ENCODE assay signal across 2 cellular contexts in genomic region chr1:109671067-109671466, GRCh38.
TF ChIP-seq lines count a peak whose summit lies in the region.

No MANE protein-coding gene starts in this region.

TF ChIP-seq in HEK293T, 16 proteins besides CTCF, POLR2A, EP300 and RAD21 (continued from another document):
- no peak for TF ChIP-seq CTBP1 (IDR thresholded peaks at IDR 0.05; ENCODE audit: borderline replicate concordance)
- TF ChIP-seq NFRKB (IDR thresholded peaks at IDR 0.05), result no peak
- TF ChIP-seq FOXA1 (IDR thresholded peaks at IDR 0.05), result no peak
- no peak for TF ChIP-seq TARDBP (IDR thresholded peaks at IDR 0.05)
- TF ChIP-seq ARNT (IDR thresholded peaks at IDR 0.05), result no peak
- TF ChIP-seq ELF4 (IDR thresholded peaks at IDR 0.05), result no peak
- TF ChIP-seq LEF1 (IDR thresholded peaks at IDR 0.05; ENCODE audit: borderline replicate concordance), result no peak
- no peak for TF ChIP-seq ZNF384 (IDR thresholded peaks at IDR 0.05)
- TF ChIP-seq SUZ12 (IDR thresholded peaks at IDR 0.05), result no peak
- TF ChIP-seq FOXM1 (IDR thresholded peaks at IDR 0.05; ENCODE audit: borderline replicate concordance), result no peak
- TF ChIP-seq PKNOX1 (IDR thresholded peaks at IDR 0.05), result no peak
- TF ChIP-seq HDGF (IDR thresholded peaks at IDR 0.05; ENCODE audit: borderline replicate concordance), result no peak
- TF ChIP-seq FOXK2 (IDR thresholded peaks at IDR 0.05), result no peak

TF ChIP-seq in endothelial cell of umbilical vein, 7 proteins besides CTCF, POLR2A, EP300 and RAD21:
- TF ChIP-seq MAX (IDR thresholded peaks at IDR 0.05; ENCODE audit: insufficient read depth, insufficient read length) (no peak), POLR2AphosphoS5 (IDR thresholded peaks at IDR 0.05; ENCODE audit: insufficient read depth, low read depth, low read length) (no peak), FOS (IDR thresholded peaks at IDR 0.05; ENCODE audit: borderline replicate concordance, insufficient read depth, low read length) (no peak), JUN (IDR thresholded peaks at IDR 0.05; ENCODE audit: borderline replicate concordance, insufficient read depth, insufficient read length, low read depth) (no peak), GATA2 (IDR thresholded peaks at IDR 0.05; ENCODE audit: insufficient read depth, insufficient read length, low read depth, low read length) (no peak), MYC (IDR thresholded peaks at IDR 0.05; ENCODE audit: low read depth, low read length) (no peak), EZH2 (IDR thresholded peaks at IDR 0.05; ENCODE audit: borderline replicate concordance, low read depth, low read length, severe bottlenecking) (no peak)
TF ChIP-seq in endothelial cell of umbilical vein: peak in this region for 0.
